Comparison of ENCODE assay signal across 1 cellular context in the genomic region with DNA sequence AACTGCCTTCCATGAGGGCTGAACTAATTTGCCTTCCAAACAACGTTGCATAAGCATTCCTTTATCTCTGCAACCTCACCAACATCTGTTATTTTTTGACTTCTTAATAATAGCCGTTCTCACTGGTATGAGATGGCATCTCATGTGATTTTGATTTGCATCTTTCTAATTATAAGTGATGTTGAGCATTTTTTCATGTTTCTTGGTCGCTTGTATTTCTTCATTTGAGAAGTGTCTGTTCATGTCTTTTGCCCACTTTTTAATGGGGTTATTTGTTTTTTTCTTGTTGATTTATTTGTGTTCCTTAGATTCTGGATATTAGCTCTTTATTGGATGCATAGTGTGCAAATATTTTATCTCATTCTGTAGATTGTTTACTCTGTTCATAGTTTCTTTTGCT.
TF ChIP-seq lines count a peak whose summit lies in the region.

No MANE protein-coding gene starts in this region.

TF ChIP-seq in K562, 482 proteins besides CTCF, POLR2A, EP300 and RAD21:
- peak; percentile 12; the same call in 1 of the 2 replicates for TF ChIP-seq DMBX1 (CRISPR knock-in tag; IDR thresholded peaks at IDR 0.05; ENCODE audit: borderline replicate concordance)
- no peak for TF ChIP-seq ZNF12 (CRISPR knock-in tag; IDR thresholded peaks at IDR 0.05)
- TF ChIP-seq ZNF766 (CRISPR knock-in tag; conservative IDR thresholded peaks at IDR 0.05) = no peak
- 0 out of 2 replicates have a peak, but pooled peaks have one; percentile 41 for TF ChIP-seq MEF2D (tag; conservative IDR thresholded peaks at IDR 0.05; ENCODE audit: low read depth)
- no peak for TF ChIP-seq KLF6 (CRISPR knock-in tag; IDR thresholded peaks at IDR 0.05; ENCODE audit: borderline replicate concordance)
- no peak; a peak in 1 of 4 replicates for TF ChIP-seq ARNT (IDR thresholded peaks at IDR 0.05)
- TF ChIP-seq ZNF444 (CRISPR knock-in tag; IDR thresholded peaks at IDR 0.05) = no peak
- TF ChIP-seq ZNF354B (CRISPR knock-in tag; IDR thresholded peaks at IDR 0.05) = no peak
- TF ChIP-seq OTX1 (CRISPR knock-in tag; IDR thresholded peaks at IDR 0.05) = 0 out of 2 replicates have a peak, but pooled peaks have one; percentile 15
- TF ChIP-seq NR2F6 (CRISPR knock-in tag; IDR thresholded peaks at IDR 0.05) = peak; percentile 63; the same call in 1 of the 2 replicates
- TF ChIP-seq, protein P1, sequence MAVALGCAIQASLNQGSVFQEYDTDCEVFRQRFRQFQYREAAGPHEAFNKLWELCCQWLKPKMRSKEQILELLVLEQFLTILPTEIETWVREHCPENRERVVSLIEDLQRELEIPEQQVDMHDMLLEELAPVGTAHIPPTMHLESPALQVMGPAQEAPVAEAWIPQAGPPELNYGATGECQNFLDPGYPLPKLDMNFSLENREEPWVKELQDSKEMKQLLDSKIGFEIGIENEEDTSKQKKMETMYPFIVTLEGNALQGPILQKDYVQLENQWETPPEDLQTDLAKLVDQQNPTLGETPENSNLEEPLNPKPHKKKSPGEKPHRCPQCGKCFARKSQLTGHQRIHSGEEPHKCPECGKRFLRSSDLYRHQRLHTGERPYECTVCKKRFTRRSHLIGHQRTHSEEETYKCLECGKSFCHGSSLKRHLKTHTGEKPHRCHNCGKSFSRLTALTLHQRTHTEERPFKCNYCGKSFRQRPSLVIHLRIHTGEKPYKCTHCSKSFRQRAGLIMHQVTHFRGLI (CRISPR knock-in tag; IDR thresholded peaks at IDR 0.05) = 0 out of 2 replicates have a peak, but pooled peaks have one; percentile 11
- no peak for TF ChIP-seq POLR2AphosphoS5 (IDR thresholded peaks at IDR 0.05; ENCODE audit: control insufficient read depth, insufficient read depth, low read depth, low read length)
- TF ChIP-seq SIX5 (IDR thresholded peaks at IDR 0.05; ENCODE audit: borderline replicate concordance in 1 of 2, insufficient read depth in 1 of 2, low read depth in 1 of 2, low read length in 2 of 2) = no peak
- peak; percentile 85 to 87 for TF ChIP-seq TRIM24 (IDR thresholded peaks at IDR 0.05)
- no peak for TF ChIP-seq MAZ (CRISPR knock-in tag; conservative IDR thresholded peaks at IDR 0.05 in 1 of 2, IDR thresholded peaks at IDR 0.05 in 1 of 2)
- TF ChIP-seq, protein P2, sequence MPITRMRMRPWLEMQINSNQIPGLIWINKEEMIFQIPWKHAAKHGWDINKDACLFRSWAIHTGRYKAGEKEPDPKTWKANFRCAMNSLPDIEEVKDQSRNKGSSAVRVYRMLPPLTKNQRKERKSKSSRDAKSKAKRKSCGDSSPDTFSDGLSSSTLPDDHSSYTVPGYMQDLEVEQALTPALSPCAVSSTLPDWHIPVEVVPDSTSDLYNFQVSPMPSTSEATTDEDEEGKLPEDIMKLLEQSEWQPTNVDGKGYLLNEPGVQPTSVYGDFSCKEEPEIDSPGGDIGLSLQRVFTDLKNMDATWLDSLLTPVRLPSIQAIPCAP (CRISPR knock-in tag; IDR thresholded peaks at IDR 0.05; ENCODE audit: borderline replicate concordance) = 0 out of 2 replicates have a peak, but pooled peaks have one; percentile 6
- TF ChIP-seq CCNT2 (IDR thresholded peaks at IDR 0.05; ENCODE audit: borderline replicate concordance, extremely low read depth, insufficient read length, low read depth, low read length) = no peak
- TF ChIP-seq, protein P3, sequence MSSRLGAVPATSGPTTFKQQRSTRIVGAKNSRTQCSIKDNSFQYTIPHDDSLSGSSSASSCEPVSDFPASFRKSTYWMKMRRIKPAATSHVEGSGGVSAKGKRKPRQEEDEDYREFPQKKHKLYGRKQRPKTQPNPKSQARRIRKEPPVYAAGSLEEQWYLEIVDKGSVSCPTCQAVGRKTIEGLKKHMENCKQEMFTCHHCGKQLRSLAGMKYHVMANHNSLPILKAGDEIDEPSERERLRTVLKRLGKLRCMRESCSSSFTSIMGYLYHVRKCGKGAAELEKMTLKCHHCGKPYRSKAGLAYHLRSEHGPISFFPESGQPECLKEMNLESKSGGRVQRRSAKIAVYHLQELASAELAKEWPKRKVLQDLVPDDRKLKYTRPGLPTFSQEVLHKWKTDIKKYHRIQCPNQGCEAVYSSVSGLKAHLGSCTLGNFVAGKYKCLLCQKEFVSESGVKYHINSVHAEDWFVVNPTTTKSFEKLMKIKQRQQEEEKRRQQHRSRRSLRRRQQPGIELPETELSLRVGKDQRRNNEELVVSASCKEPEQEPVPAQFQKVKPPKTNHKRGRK (tag; IDR thresholded peaks at IDR 0.05) = peak; percentile 87; the same call in 1 of the 2 replicates
- TF ChIP-seq PYGO2 (tag; IDR thresholded peaks at IDR 0.05) = 0 out of 2 replicates have a peak, but pooled peaks have one; percentile 13
- TF ChIP-seq CEBPG (CRISPR knock-in tag; IDR thresholded peaks at IDR 0.05) = no peak
- TF ChIP-seq CEBPG (tag; conservative IDR thresholded peaks at IDR 0.05 in 1 of 2, IDR thresholded peaks at IDR 0.05 in 1 of 2) = 0 out of 4 replicates have a peak, but pooled peaks have one; percentile 8 to 31
- TF ChIP-seq, protein P4, sequence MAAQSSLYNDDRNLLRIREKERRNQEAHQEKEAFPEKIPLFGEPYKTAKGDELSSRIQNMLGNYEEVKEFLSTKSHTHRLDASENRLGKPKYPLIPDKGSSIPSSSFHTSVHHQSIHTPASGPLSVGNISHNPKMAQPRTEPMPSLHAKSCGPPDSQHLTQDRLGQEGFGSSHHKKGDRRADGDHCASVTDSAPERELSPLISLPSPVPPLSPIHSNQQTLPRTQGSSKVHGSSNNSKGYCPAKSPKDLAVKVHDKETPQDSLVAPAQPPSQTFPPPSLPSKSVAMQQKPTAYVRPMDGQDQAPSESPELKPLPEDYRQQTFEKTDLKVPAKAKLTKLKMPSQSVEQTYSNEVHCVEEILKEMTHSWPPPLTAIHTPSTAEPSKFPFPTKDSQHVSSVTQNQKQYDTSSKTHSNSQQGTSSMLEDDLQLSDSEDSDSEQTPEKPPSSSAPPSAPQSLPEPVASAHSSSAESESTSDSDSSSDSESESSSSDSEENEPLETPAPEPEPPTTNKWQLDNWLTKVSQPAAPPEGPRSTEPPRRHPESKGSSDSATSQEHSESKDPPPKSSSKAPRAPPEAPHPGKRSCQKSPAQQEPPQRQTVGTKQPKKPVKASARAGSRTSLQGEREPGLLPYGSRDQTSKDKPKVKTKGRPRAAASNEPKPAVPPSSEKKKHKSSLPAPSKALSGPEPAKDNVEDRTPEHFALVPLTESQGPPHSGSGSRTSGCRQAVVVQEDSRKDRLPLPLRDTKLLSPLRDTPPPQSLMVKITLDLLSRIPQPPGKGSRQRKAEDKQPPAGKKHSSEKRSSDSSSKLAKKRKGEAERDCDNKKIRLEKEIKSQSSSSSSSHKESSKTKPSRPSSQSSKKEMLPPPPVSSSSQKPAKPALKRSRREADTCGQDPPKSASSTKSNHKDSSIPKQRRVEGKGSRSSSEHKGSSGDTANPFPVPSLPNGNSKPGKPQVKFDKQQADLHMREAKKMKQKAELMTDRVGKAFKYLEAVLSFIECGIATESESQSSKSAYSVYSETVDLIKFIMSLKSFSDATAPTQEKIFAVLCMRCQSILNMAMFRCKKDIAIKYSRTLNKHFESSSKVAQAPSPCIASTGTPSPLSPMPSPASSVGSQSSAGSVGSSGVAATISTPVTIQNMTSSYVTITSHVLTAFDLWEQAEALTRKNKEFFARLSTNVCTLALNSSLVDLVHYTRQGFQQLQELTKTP (IDR thresholded peaks at IDR 0.05; ENCODE audit: low read depth in 1 of 2, partially characterized antibody in 2 of 2) = peak; percentile 48 to 99
- TF ChIP-seq PHF21A (IDR thresholded peaks at IDR 0.05; ENCODE audit: borderline replicate concordance, low read depth) = no peak
- TF ChIP-seq HEY1 (CRISPR knock-in tag; IDR thresholded peaks at IDR 0.05; ENCODE audit: borderline replicate concordance) = 0 out of 2 replicates have a peak, but pooled peaks have one; percentile 15
- TF ChIP-seq NBN (IDR thresholded peaks at IDR 0.05; ENCODE audit: low read depth) = 0 out of 2 replicates have a peak, but pooled peaks have one; percentile 18
- TF ChIP-seq SNIP1 (IDR thresholded peaks at IDR 0.05; ENCODE audit: low read depth) = no peak
- TF ChIP-seq, protein P5, sequence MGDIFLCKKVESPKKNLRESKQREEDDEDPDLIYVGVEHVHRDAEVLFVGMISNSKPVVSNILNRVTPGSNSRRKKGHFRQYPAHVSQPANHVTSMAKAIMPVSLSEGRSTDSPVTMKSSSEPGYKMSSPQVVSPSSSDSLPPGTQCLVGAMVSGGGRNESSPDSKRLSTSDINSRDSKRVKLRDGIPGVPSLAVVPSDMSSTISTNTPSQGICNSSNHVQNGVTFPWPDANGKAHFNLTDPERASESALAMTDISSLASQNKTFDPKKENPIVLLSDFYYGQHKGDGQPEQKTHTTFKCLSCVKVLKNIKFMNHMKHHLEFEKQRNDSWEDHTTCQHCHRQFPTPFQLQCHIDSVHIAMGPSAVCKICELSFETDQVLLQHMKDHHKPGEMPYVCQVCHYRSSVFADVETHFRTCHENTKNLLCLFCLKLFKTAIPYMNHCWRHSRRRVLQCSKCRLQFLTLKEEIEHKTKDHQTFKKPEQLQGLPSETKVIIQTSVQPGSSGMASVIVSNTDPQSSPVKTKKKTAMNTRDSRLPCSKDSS (IDR thresholded peaks at IDR 0.05; ENCODE audit: low read depth, partially characterized antibody) = peak; percentile 41
- TF ChIP-seq NFATC3 (IDR thresholded peaks at IDR 0.05) = 0 out of 2 replicates have a peak, but pooled peaks have one; percentile 19
- 0 out of 2 replicates have a peak, but pooled peaks have one; percentile 22 for TF ChIP-seq SP1 (CRISPR knock-in tag; IDR thresholded peaks at IDR 0.05)
